Comparison of ENCODE assay signal across 10 cellular contexts in genomic region chr15:101170568-101171350, GRCh38.
A peak's percentile ranks its signal among the peaks of the same experiment; 100 is the strongest.
DNase-seq lines count a peak whose midpoint lies in the region; ATAC-seq and TF ChIP-seq lines count a peak whose summit lies in the region.
"Had no signal": no experiment of that assay in that cellular context is flagged by ENCODE, and none has a peak within 500 bp of the region (broad histone marks: within the 10 kb centered on the region; RNA-seq: fewer than 3 reads in every experiment).

No MANE protein-coding gene starts in this region.

- no peaks in the 10 kb centered on the region for H3K27me3 Mint-ChIP-seq in progenitor cell of endocrine pancreas
- H3K27me3 Mint-ChIP-seq in endodermal cell (ENCODE audit: insufficient read depth), result no peaks in the 10 kb centered on the region

- H3K9me3 Mint-ChIP-seq in progenitor cell of endocrine pancreas (ENCODE audit: low read depth) (peaks cover 10% of the 10 kb centered on the region), endodermal cell (peaks cover 17% of the 10 kb centered on the region)

- no peak for ATAC-seq in HG03280 (IDR thresholded peaks at IDR 0.05; ENCODE audit: unreplicated experiment)

- peaks cover 9% of the 10 kb centered on the region for H3K36me3 Mint-ChIP-seq in progenitor cell of endocrine pancreas (ENCODE audit: insufficient read depth)
- H3K36me3 Mint-ChIP-seq in endodermal cell (ENCODE audit: low read depth), result peaks cover 22% of the 10 kb centered on the region

- H3K27ac ChIP-seq in skin epidermis, result peak overlapping the region in 19 of 21 experiments; percentile 50 to 93 (median 86)
- no peak overlapping the region for H3K27ac ChIP-seq in endodermal cell (ENCODE audit: low read depth, low read length)
- H3K27ac ChIP-seq: KMS-11 had no signal

- H3K27ac Mint-ChIP-seq in progenitor cell of endocrine pancreas (no peak overlapping the region), endodermal cell (no peak overlapping the region)

- DNase-seq in ELR (ENCODE audit: low read depth) (peak; percentile 89), RKO (ENCODE audit: low spot score) (peak; percentile 51), fibroblast of mammary gland (ENCODE audit: low read depth) (peak; percentile 96), progenitor cell of endocrine pancreas (ENCODE audit: low spot score, unreplicated experiment) (no peak), occipital lobe (lab: John Stamatoyannopoulos, UW) (no peak), endodermal cell (no peak)
- DNase-seq: NCI-H524 had no signal

- no peak for TF ChIP-seq CTCF in fibroblast of mammary gland (conservative IDR thresholded peaks at IDR 0.05; ENCODE audit: control insufficient read depth, insufficient read depth, low read depth, low read length)
- no peak for TF ChIP-seq CTCF in progenitor cell of endocrine pancreas (IDR thresholded peaks at IDR 0.05; ENCODE audit: unreplicated experiment)
- no peak for TF ChIP-seq CTCF in endodermal cell (conservative IDR thresholded peaks at IDR 0.05)

- peaks cover 11% of the 10 kb centered on the region for H3K36me3 ChIP-seq in endodermal cell (ENCODE audit: control insufficient read depth, insufficient read depth, low read length)

- H3K4me1 ChIP-seq in endodermal cell (ENCODE audit: control insufficient read depth, insufficient read depth, low read length), result no peaks in the 10 kb centered on the region

- 94% methylated on average over 19 to 20 of the region's 20 CpGs for WGBS in endodermal cell (ENCODE audit: insufficient coverage in 1 of 2, insufficient read length in 1 of 2), 2 experiments

- H3K4me1 Mint-ChIP-seq in progenitor cell of endocrine pancreas (ENCODE audit: low read depth), result no peaks in the 10 kb centered on the region
- H3K4me1 Mint-ChIP-seq in endodermal cell, result peaks cover 5% of the 10 kb centered on the region

- peaks cover 16% of the 10 kb centered on the region for H3K9me3 ChIP-seq in endodermal cell (ENCODE audit: control insufficient read depth, low read length)

- H3K4me3 Mint-ChIP-seq in progenitor cell of endocrine pancreas (ENCODE audit: low read depth) (no peak overlapping the region), endodermal cell (no peak overlapping the region)

- no peaks in the 10 kb centered on the region for H3K27me3 ChIP-seq in endodermal cell (ENCODE audit: control insufficient read depth, insufficient read depth, low read length, poor library complexity, severe bottlenecking)

- no peak overlapping the region for H3K9ac ChIP-seq in endodermal cell (ENCODE audit: extremely low read depth, low read length, poor library complexity, severe bottlenecking)
- H3K9ac ChIP-seq: KMS-11 had no signal

- H3K4me3 ChIP-seq in fibroblast of mammary gland (ENCODE audit: control insufficient read depth, low read depth, low read length) (no peak overlapping the region), skin epidermis (no peak overlapping the region), endodermal cell (ENCODE audit: low read length) (no peak overlapping the region)

Comparison
In these comparisons a context has a peak if more than half of its experiments do, and no peak if none do; other contexts are left out.
1. DNase-seq: peak in ELR (single experiment), RKO (single experiment) and fibroblast of mammary gland (single experiment); none in progenitor cell of endocrine pancreas (single experiment), occipital lobe (single experiment) and endodermal cell (single experiment).